31 cellular contexts compared by ENCODE assay signal in genomic region chr10:72056932-72057751, GRCh38. TPM values are rescaled to one million over a fixed set of nuclear protein-coding genes. Genes with fewer than 3 reads are reported as not detected.
DNase-seq lines count a peak whose midpoint lies in the region; ATAC-seq and TF ChIP-seq lines count a peak whose summit lies in the region.
"Had no signal": no experiment of that assay in that cellular context is flagged by ENCODE, and none has a peak within 500 bp of the region (broad histone marks: within the 10 kb centered on the region; RNA-seq: fewer than 3 reads in every experiment).

No MANE protein-coding gene starts in this region.

- no peak overlapping the region for H2AFZ ChIP-seq in osteoblast (ENCODE audit: low read length)

- peaks cover 9% of the 10 kb centered on the region for H3K4me1 Mint-ChIP-seq in activated CD4-positive, alpha-beta T cell treated with anti-CD3 and anti-CD28 coated beads, Interleukin-2, amount 10 ng/mL, durations not matched to agents 24 days and 14 days
- peaks cover 38% of the 10 kb centered on the region for H3K4me1 Mint-ChIP-seq in CD8-positive, alpha-beta T cell (ENCODE audit: low read depth)
- H3K4me1 Mint-ChIP-seq in brain, result peaks cover 23% of the 10 kb centered on the region

- CTCF ChIA-PET in CD8-positive, alpha-beta T cell (lab: Charles Lee), result interaction anchor here (0.8 to 8.2 kb wide), 5 partner anchors 8 to 270 kb away, joined by 3 to 83 read pairs (median 5); no protein-coding TSS in a partner anchor

- H3K4me3 ChIP-seq in CD8-positive, alpha-beta T cell (ENCODE audit: low read depth, low read length), result no peak overlapping the region
- H3K4me3 ChIP-seq in osteoblast (ENCODE audit: insufficient read depth, low read length) (no peak overlapping the region), MG63 (no peak overlapping the region)
- H3K4me3 ChIP-seq: adrenal gland, colonic mucosa, GM12878, lung, mucosa of descending colon, psoas muscle had no signal

- no peak for TF ChIP-seq CTCF in CD8-positive, alpha-beta T cell (IDR thresholded peaks at IDR 0.05)
- TF ChIP-seq CTCF in brain (conservative IDR thresholded peaks at IDR 0.05) (no peak), osteoblast (IDR thresholded peaks at IDR 0.05; ENCODE audit: extremely low read depth, low read depth, low read length) (no peak)

- H3K36me3 Mint-ChIP-seq in activated CD4-positive, alpha-beta T cell treated with anti-CD3 and anti-CD28 coated beads, Interleukin-2, amount 10 ng/mL, durations not matched to agents 24 days and 14 days (ENCODE audit: low read depth), result peaks cover 14% of the 10 kb centered on the region
- peaks cover 19% of the 10 kb centered on the region for H3K36me3 Mint-ChIP-seq in CD8-positive, alpha-beta T cell
- H3K36me3 Mint-ChIP-seq in brain, result no peaks in the 10 kb centered on the region

- ATAC-seq in CD8-positive, alpha-beta T cell, result no peak
- ATAC-seq: GM12878, mucosa of descending colon, PC-3 had no signal

- intact Hi-C loops in activated CD4-positive, alpha-beta T cell treated with anti-CD3 and anti-CD28 coated beads, Interleukin-2, amount 10 ng/mL, durations not matched to agents 24 days and 14 days (cut with micrococcal nuclease), result no loop called here
- intact Hi-C loops in CD8-positive, alpha-beta T cell (cut with DNase I, micrococcal nuclease), result no loop called here

- no peak overlapping the region for H3K4me3 Mint-ChIP-seq in activated CD4-positive, alpha-beta T cell treated with anti-CD3 and anti-CD28 coated beads, Interleukin-2, amount 10 ng/mL, durations not matched to agents 24 days and 14 days
- no peak overlapping the region for H3K4me3 Mint-ChIP-seq in CD8-positive, alpha-beta T cell
- peak overlapping the region in 1 of 5 experiments; percentile 6 for H3K4me3 Mint-ChIP-seq in brain
- H3K4me3 Mint-ChIP-seq: activated CD4-positive, alpha-beta memory T cell treated with anti-CD3 and anti-CD28 coated beads, Interleukin-2, amount 10 ng/mL, durations not matched to agents 7 days and 5 days; HFFc6; neural crest cell had no signal

- H3K27ac ChIP-seq in CD8-positive, alpha-beta T cell (ENCODE audit: low read depth, low read length), result no peak overlapping the region
- H3K27ac ChIP-seq in osteoblast (ENCODE audit: low read depth, low read length), result no peak overlapping the region
- H3K27ac ChIP-seq: adrenal gland, brain microvascular endothelial cell, colonic mucosa, KMS-11, psoas muscle had no signal

- H3K79me2 ChIP-seq in osteoblast (ENCODE audit: insufficient read depth, low read length), result no peaks in the 10 kb centered on the region

- H3K9me3 ChIP-seq in CD8-positive, alpha-beta T cell (ENCODE audit: low read length), result no peaks in the 10 kb centered on the region
- H3K9me3 ChIP-seq in osteoblast (ENCODE audit: low read depth, low read length) (no peaks in the 10 kb centered on the region), MG63 (no peaks in the 10 kb centered on the region)
- H3K9me3 ChIP-seq: adrenal gland, colonic mucosa, mucosa of descending colon, psoas muscle had no signal

- H4K20me1 ChIP-seq in osteoblast (ENCODE audit: insufficient read depth, low read length), result no peaks in the 10 kb centered on the region

- DNase-seq in activated CD4-positive, alpha-beta T cell treated with anti-CD3 and anti-CD28 coated beads, Interleukin-2, amount 10 ng/mL, durations not matched to agents 24 days and 14 days, result no peak
- DNase-seq in activated CD4-positive, alpha-beta T cell treated with anti-CD3 and anti-CD28 coated beads for 1 hour, result no peak
- DNase-seq in CD8-positive, alpha-beta T cell, result no peak
- peak; percentile 68 for DNase-seq in osteoblast (ENCODE audit: insufficient read length, low spot score, missing footprints)
- DNase-seq in central memory CD4-positive, alpha-beta T cell, result no peak
- no peak for DNase-seq in NCI-H1694 (lab: John Stamatoyannopoulos, UW)
- no peak for DNase-seq in MG63
- DNase-seq: activated CD4-positive, alpha-beta memory T cell treated with anti-CD3 and anti-CD28 coated beads, Interleukin-2, amount 10 ng/mL, durations not matched to agents 7 days and 5 days; activated CD4-positive, CD25-positive, alpha-beta regulatory T cell; activated gamma-delta T cell; adrenal gland; brain microvascular endothelial cell; colonic mucosa; effector memory CD4-positive, alpha-beta T cell; glutamatergic neuron; HFFc6; kidney; mucosa of descending colon; NCI-H2171 treated with DMSO at 0.1 percent for 48 hours; NCI-H510A treated with DMSO at 0.1 percent for 48 hours; PC-3; SHP77 treated with DMSO at 0.1 percent for 48 hours; stimulated activated CD4-positive, alpha-beta T cell treated with anti-CD3 and anti-CD28 coated beads, Interleukin-15, amount 100 ng/mL, for 24 hours; stimulated activated naive CD4-positive, alpha-beta T cell; SW 1271 had no signal

- H3K9me3 Mint-ChIP-seq in activated CD4-positive, alpha-beta T cell treated with anti-CD3 and anti-CD28 coated beads, Interleukin-2, amount 10 ng/mL, durations not matched to agents 24 days and 14 days, result no peaks in the 10 kb centered on the region
- no peaks in the 10 kb centered on the region for H3K9me3 Mint-ChIP-seq in CD8-positive, alpha-beta T cell
- H3K9me3 Mint-ChIP-seq in brain, result peaks cover 0 to 2% (median 0%) of the 10 kb centered on the region in 5 experiments
- H3K9me3 Mint-ChIP-seq: activated CD4-positive, alpha-beta memory T cell treated with anti-CD3 and anti-CD28 coated beads, Interleukin-2, amount 10 ng/mL, durations not matched to agents 7 days and 5 days; HFFc6; neural crest cell had no signal

- no peak overlapping the region for H3K4me2 ChIP-seq in osteoblast (ENCODE audit: insufficient read depth, low read length)
- H3K4me2 ChIP-seq: KMS-11 had no signal

- peaks cover 11% of the 10 kb centered on the region for H3K36me3 ChIP-seq in CD8-positive, alpha-beta T cell (ENCODE audit: insufficient read depth, low read length)
- H3K36me3 ChIP-seq in osteoblast (ENCODE audit: insufficient read depth, low read length) (no peaks in the 10 kb centered on the region), MG63 (no peaks in the 10 kb centered on the region)
- H3K36me3 ChIP-seq: adrenal gland, brain microvascular endothelial cell, colonic mucosa had no signal

- peak overlapping the region; percentile 13 for H3K27ac Mint-ChIP-seq in activated CD4-positive, alpha-beta T cell treated with anti-CD3 and anti-CD28 coated beads, Interleukin-2, amount 10 ng/mL, durations not matched to agents 24 days and 14 days
- H3K27ac Mint-ChIP-seq in CD8-positive, alpha-beta T cell, result peak overlapping the region; percentile 37
- H3K27ac Mint-ChIP-seq in brain, result peak overlapping the region; percentile 17 to 81 (median 52)
- H3K27ac Mint-ChIP-seq: activated CD4-positive, alpha-beta memory T cell treated with anti-CD3 and anti-CD28 coated beads, Interleukin-2, amount 10 ng/mL, durations not matched to agents 7 days and 5 days; HFFc6 had no signal

- no peaks in the 10 kb centered on the region for H3K27me3 ChIP-seq in CD8-positive, alpha-beta T cell (ENCODE audit: insufficient read depth, low read length)
- H3K27me3 ChIP-seq in osteoblast (ENCODE audit: insufficient read depth, low read length) (peaks cover 23% of the 10 kb centered on the region), MG63 (no peaks in the 10 kb centered on the region)
- H3K27me3 ChIP-seq: adrenal gland, brain microvascular endothelial cell, colonic mucosa had no signal

- H3K27me3 Mint-ChIP-seq in activated CD4-positive, alpha-beta T cell treated with anti-CD3 and anti-CD28 coated beads, Interleukin-2, amount 10 ng/mL, durations not matched to agents 24 days and 14 days, result no peaks in the 10 kb centered on the region
- no peaks in the 10 kb centered on the region for H3K27me3 Mint-ChIP-seq in CD8-positive, alpha-beta T cell (ENCODE audit: low read depth)
- H3K27me3 Mint-ChIP-seq in brain, result no peaks in the 10 kb centered on the region

- POLR2A ChIA-PET in CD8-positive, alpha-beta T cell (lab: Charles Lee), result interaction anchor here (0.7 to 7.3 kb wide), 11 partner anchors 8 to 162 kb away, joined by 3 to 42 read pairs (median 6); partner anchors contain the start of gene SPOCK2

- peaks cover 8% of the 10 kb centered on the region for H3K4me1 ChIP-seq in CD8-positive, alpha-beta T cell (ENCODE audit: insufficient read depth, low read length)
- H3K4me1 ChIP-seq in osteoblast (ENCODE audit: insufficient read depth, low read length), result no peaks in the 10 kb centered on the region
- H3K4me1 ChIP-seq: colonic mucosa, psoas muscle had no signal

RNA-seq across cellular contexts. Expression of gene SPOCK2, which starts 31.2 kb away (rescaled TPM):
- 104 and 106 TPM in 2 replicates for total RNA-seq in activated CD4-positive, alpha-beta T cell treated with anti-CD3 and anti-CD28 coated beads, Interleukin-2, amount 10 ng/mL, durations not matched to agents 24 days and 14 days
- total RNA-seq in CD8-positive, alpha-beta T cell, result 100 to 1,000 TPM; 909 to 922 TPM
- polyA plus RNA-seq in brain (ENCODE audit: insufficient read depth, low read depth, low replicate concordance), result 189 TPM
- total RNA-seq in osteoblast, result 0.36 and 0.59 TPM in 2 replicates
- not detected in 2 replicates for total RNA-seq in MG63 (2014; rRNA removed; shearing (Covaris generic); ENCODE audit: low replicate concordance)
- total RNA-seq: HFFc6 had no signal

Comparison
In these comparisons a context has a peak if more than half of its experiments do, and no peak if none do; other contexts are left out.
1. RNA of gene SPOCK2, which starts 31.2 kb away (total RNA-seq): 909 to 922 TPM in CD8-positive, alpha-beta T cell and 104 to 106 TPM in activated CD4-positive, alpha-beta T cell treated with anti-CD3 and anti-CD28 coated beads, Interleukin-2, amount 10 ng/mL, durations not matched to agents 24 days and 14 days; 0.36 to 0.59 TPM in osteoblast and not detected in MG63; every median in the first group is over 10 times any median in the second.
2. Peak in every context shown above with its lines, with median percentiles within 50 percentile points of each other: H3K27ac Mint-ChIP-seq.